Comparison of ENCODE assay signal across 10 cellular contexts in genomic region chr21:37711294-37711844, GRCh38.
DNase-seq lines count a peak whose midpoint lies in the region; ATAC-seq and TF ChIP-seq lines count a peak whose summit lies in the region.
"Had no signal": no experiment of that assay in that cellular context is flagged by ENCODE, and none has a peak within 500 bp of the region (broad histone marks: within the 10 kb centered on the region; RNA-seq: fewer than 3 reads in every experiment).

No MANE protein-coding gene starts in this region.

- peaks cover 9% of the 10 kb centered on the region for H3K27me3 ChIP-seq in foreskin keratinocyte

- no peak for ATAC-seq in left colon
- no peak for ATAC-seq in foreskin keratinocyte

- DNase-seq in LHCN-M2 (ENCODE audit: low read depth) (peak; percentile 26), NCI-H2171 (lab: John Stamatoyannopoulos, UW) (peak; percentile 64), fibroblast of villous mesenchyme (ENCODE audit: low read depth) (peak; percentile 46), retina (peak; percentile 74), left colon (no peak), foreskin keratinocyte (no peak)
- DNase-seq in stimulated activated naive CD4-positive, alpha-beta T cell treated with Interleukin-2 at 50 U/mL for 16 hours (lab: John Stamatoyannopoulos, UW): no peak
- DNase-seq: DMS79 treated with DMSO at 0.1 percent for 48 hours had no signal

- intact Hi-C loops in left colon (cut with DNase I, micrococcal nuclease): no loop called here

- TF ChIP-seq CTCF in fibroblast of villous mesenchyme (IDR thresholded peaks at IDR 0.05; ENCODE audit: insufficient read depth, low read depth, low read length): no peak
- TF ChIP-seq CTCF in foreskin keratinocyte (conservative IDR thresholded peaks at IDR 0.05): no peak

- H3K4me1 ChIP-seq in foreskin keratinocyte: no peaks in the 10 kb centered on the region

- H3K27ac ChIP-seq in foreskin keratinocyte: no peak overlapping the region
- H3K27ac ChIP-seq: KMS-11, SK-N-MC had no signal

- H3K4me3 ChIP-seq in fibroblast of villous mesenchyme (ENCODE audit: low read depth, low read length): no peak overlapping the region
- H3K4me3 ChIP-seq: SK-N-MC had no signal

Comparison
In these comparisons a context has a peak if more than half of its experiments do, and no peak if none do; other contexts are left out.
1. DNase-seq: peak in LHCN-M2 (single experiment), NCI-H2171 (single experiment), fibroblast of villous mesenchyme (single experiment) and retina (single experiment); none in left colon (0 of 2), stimulated activated naive CD4-positive, alpha-beta T cell treated with Interleukin-2 at 50 U/mL for 16 hours (single experiment) and foreskin keratinocyte (0 of 2).